In the genomic region with DNA sequence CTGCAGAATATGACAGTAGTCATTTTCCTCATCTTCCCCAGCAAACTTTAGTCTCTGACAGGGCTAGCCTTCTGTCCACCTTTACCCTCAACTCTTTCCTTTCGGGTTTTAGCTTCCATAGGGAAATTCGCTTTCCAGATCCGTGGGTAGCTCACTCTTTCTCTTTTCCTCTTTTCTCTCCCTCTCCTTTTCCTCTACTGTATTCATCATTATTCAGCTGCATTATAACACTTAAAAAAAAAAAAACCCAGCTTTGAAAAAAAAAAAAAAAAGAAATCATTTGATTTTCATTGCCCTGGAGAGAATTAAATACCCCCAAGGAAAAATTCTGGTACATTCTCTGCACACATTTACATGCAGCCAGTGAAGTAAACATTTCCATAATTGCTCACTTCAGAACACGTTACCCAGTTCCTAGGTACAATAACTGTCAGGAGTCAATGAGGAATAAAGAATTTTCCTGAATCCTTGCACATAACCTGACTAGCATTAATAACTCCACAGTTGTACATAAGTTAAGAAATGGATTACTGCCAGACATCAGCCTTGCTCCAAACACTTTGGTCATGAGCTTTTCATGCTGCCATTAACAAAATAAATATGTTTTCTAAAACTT, we compare ENCODE assay signal across 2 cellular contexts.
TF ChIP-seq lines count a peak whose summit lies in the region.

No MANE protein-coding gene starts in this region.

TF ChIP-seq in HEK293, 187 proteins besides CTCF, POLR2A, EP300 and RAD21 (continued from another document and continues in another):
- TF ChIP-seq, protein P1, sequence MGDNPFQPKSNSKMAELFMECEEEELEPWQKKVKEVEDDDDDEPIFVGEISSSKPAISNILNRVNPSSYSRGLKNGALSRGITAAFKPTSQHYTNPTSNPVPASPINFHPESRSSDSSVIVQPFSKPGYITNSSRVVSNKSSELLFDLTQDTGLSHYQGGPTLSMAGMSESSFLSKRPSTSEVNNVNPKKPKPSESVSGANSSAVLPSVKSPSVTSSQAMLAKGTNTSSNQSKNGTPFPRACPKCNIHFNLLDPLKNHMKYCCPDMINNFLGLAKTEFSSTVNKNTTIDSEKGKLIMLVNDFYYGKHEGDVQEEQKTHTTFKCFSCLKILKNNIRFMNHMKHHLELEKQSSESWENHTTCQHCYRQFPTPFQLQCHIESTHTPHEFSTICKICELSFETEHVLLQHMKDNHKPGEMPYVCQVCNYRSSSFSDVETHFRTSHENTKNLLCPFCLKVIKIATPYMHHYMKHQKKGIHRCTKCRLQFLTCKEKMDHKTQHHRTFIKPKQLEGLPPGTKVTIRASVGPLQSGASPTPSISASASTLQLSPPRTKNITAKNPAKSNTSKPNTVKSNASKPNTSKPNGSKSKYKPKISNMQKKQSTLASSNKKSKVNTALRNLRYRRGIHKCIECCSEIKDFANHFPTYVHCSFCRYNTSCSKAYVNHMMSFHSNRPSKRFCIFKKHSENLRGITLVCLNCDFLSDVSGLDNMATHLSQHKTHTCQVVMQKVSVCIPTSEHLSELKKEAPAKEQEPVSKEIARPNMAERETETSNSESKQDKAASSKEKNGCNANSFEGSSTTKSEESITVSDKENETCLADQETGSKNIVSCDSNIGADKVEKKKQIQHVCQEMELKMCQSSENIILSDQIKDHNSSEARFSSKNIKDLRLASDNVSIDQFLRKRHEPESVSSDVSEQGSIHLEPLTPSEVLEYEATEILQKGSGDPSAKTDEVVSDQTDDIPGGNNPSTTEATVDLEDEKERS (tag by site-specific recombination; IDR thresholded peaks at IDR 0.05): no peak
- TF ChIP-seq, protein P2, sequence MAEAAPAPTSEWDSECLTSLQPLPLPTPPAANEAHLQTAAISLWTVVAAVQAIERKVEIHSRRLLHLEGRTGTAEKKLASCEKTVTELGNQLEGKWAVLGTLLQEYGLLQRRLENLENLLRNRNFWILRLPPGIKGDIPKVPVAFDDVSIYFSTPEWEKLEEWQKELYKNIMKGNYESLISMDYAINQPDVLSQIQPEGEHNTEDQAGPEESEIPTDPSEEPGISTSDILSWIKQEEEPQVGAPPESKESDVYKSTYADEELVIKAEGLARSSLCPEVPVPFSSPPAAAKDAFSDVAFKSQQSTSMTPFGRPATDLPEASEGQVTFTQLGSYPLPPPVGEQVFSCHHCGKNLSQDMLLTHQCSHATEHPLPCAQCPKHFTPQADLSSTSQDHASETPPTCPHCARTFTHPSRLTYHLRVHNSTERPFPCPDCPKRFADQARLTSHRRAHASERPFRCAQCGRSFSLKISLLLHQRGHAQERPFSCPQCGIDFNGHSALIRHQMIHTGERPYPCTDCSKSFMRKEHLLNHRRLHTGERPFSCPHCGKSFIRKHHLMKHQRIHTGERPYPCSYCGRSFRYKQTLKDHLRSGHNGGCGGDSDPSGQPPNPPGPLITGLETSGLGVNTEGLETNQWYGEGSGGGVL (tag by site-specific recombination; IDR thresholded peaks at IDR 0.05): no peak
- TF ChIP-seq ZNF155 (tag by site-specific recombination; IDR thresholded peaks at IDR 0.05) (no peak), HIC1 (tag by site-specific recombination; IDR thresholded peaks at IDR 0.05) (no peak), ZSCAN23 (tag by site-specific recombination; IDR thresholded peaks at IDR 0.05) (no peak), ZNF624 (tag by site-specific recombination; IDR thresholded peaks at IDR 0.05) (no peak), FEZF1 (tag by site-specific recombination; IDR thresholded peaks at IDR 0.05) (peak; percentile 22; the same call in 1 of the 2 replicates), ZNF132 (tag by site-specific recombination; IDR thresholded peaks at IDR 0.05; ENCODE audit: borderline replicate concordance) (no peak), ZNF837 (tag by site-specific recombination; IDR thresholded peaks at IDR 0.05) (no peak), TSHZ1 (tag by site-specific recombination; IDR thresholded peaks at IDR 0.05; ENCODE audit: borderline replicate concordance) (no peak), ZNF548 (tag by site-specific recombination; IDR thresholded peaks at IDR 0.05) (no peak)

TF ChIP-seq in SK-N-SH, 30 proteins besides CTCF, POLR2A, EP300 and RAD21 (continued from another document):
- TF ChIP-seq NFIC (IDR thresholded peaks at IDR 0.05; ENCODE audit: borderline replicate concordance) (no peak), USF1 (IDR thresholded peaks at IDR 0.05; ENCODE audit: borderline replicate concordance, low read depth) (no peak)
- TF ChIP-seq, protein P3, sequence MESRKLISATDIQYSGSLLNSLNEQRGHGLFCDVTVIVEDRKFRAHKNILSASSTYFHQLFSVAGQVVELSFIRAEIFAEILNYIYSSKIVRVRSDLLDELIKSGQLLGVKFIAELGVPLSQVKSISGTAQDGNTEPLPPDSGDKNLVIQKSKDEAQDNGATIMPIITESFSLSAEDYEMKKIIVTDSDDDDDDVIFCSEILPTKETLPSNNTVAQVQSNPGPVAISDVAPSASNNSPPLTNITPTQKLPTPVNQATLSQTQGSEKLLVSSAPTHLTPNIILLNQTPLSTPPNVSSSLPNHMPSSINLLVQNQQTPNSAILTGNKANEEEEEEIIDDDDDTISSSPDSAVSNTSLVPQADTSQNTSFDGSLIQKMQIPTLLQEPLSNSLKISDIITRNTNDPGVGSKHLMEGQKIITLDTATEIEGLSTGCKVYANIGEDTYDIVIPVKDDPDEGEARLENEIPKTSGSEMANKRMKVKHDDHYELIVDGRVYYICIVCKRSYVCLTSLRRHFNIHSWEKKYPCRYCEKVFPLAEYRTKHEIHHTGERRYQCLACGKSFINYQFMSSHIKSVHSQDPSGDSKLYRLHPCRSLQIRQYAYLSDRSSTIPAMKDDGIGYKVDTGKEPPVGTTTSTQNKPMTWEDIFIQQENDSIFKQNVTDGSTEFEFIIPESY (IDR thresholded peaks at IDR 0.05; ENCODE audit: borderline replicate concordance, low read depth): no peak
